1 cellular context compared by ENCODE assay signal in genomic region chr17:8057691-8058114, GRCh38.
TF ChIP-seq lines count a peak whose summit lies in the region.

No MANE protein-coding gene starts in this region.

TF ChIP-seq in GM12878, 131 proteins besides CTCF, POLR2A, EP300 and RAD21 (continued from another document):
- TF ChIP-seq ZBTB40 (IDR thresholded peaks at IDR 0.05; ENCODE audit: borderline replicate concordance): no peak
- no peak for TF ChIP-seq SIX5 (IDR thresholded peaks at IDR 0.05; ENCODE audit: low read depth, low read length, severe bottlenecking)
- TF ChIP-seq POU2F2 (IDR thresholded peaks at IDR 0.05; ENCODE audit: borderline replicate concordance, low read depth, low read length): peak; percentile 61; the same call in 1 of the 3 replicates
- no peak for TF ChIP-seq CBFB (IDR thresholded peaks at IDR 0.05; ENCODE audit: low read depth)
- 0 out of 2 replicates have a peak, but pooled peaks have one; percentile 17 for TF ChIP-seq IRF4 (IDR thresholded peaks at IDR 0.05; ENCODE audit: low read depth, low read length)
- TF ChIP-seq ELK1 (IDR thresholded peaks at IDR 0.05; ENCODE audit: low read depth, low read length): no peak
- TF ChIP-seq HCFC1 (IDR thresholded peaks at IDR 0.05; ENCODE audit: low read length): no peak
- no peak for TF ChIP-seq RBBP5 (conservative IDR thresholded peaks at IDR 0.05)
- TF ChIP-seq MAX (IDR thresholded peaks at IDR 0.05; ENCODE audit: low read depth, low read length): peak; percentile 24; the same call in 1 of the 2 replicates
- TF ChIP-seq POLR2AphosphoS5 (IDR thresholded peaks at IDR 0.05; ENCODE audit: low read length): no peak
- no peak for TF ChIP-seq WRNIP1 (IDR thresholded peaks at IDR 0.05; ENCODE audit: borderline replicate concordance, low read depth, low read length)
- no peak for TF ChIP-seq RAD51 (IDR thresholded peaks at IDR 0.05)
- no peak for TF ChIP-seq KAT2A (conservative IDR thresholded peaks at IDR 0.05; ENCODE audit: control insufficient read depth, low read depth, low read length)
- TF ChIP-seq HSF1 (IDR thresholded peaks at IDR 0.05; ENCODE audit: low read depth, low read length): no peak
- peak; percentile 96 for TF ChIP-seq ZNF24 (IDR thresholded peaks at IDR 0.05)
